In genomic region chr6:53746442-53747103, GRCh38 we compare ENCODE assay signal across 13 cellular contexts. TPM values are rescaled to one million over a fixed set of nuclear protein-coding genes. Genes with fewer than 3 reads are reported as not detected.
DNase-seq lines count a peak whose midpoint lies in the region; ATAC-seq and TF ChIP-seq lines count a peak whose summit lies in the region.
"Had no signal": no experiment of that assay in that cellular context is flagged by ENCODE, and none has a peak within 500 bp of the region (broad histone marks: within the 10 kb centered on the region; RNA-seq: fewer than 3 reads in every experiment).

No MANE protein-coding gene starts in this region.

- CTCF ChIA-PET in HCT116 (lab: Charles Lee): interaction anchor here (2.0 kb wide), 1 partner anchor 12 kb away, joined by 7 read pairs; no protein-coding TSS in a partner anchor

- ATAC-seq in HCT116 (peak; percentile 70; the same call in 1 of the 2 replicates), omental fat pad (ENCODE audit: low FRiP score) (no peak)
- no peak for ATAC-seq in stimulated activated memory B cell treated with anti-CD40 and anti-IgM and Interleukin-4, amounts not matched to agents 10 μg/mL and 1 μg/mL and 100 μg/mL, for 72 hours

- no peaks in the 10 kb centered on the region for H3K27me3 Mint-ChIP-seq in stimulated activated memory B cell treated with anti-CD40 and anti-IgM and Interleukin-4, amounts not matched to agents 10 μg/mL and 1 μg/mL and 100 μg/mL, for 72 hours

- no peak overlapping the region for H3K4me3 Mint-ChIP-seq in stimulated activated memory B cell treated with anti-CD40 and anti-IgM and Interleukin-4, amounts not matched to agents 10 μg/mL and 1 μg/mL and 100 μg/mL, for 72 hours
- H3K4me3 Mint-ChIP-seq: brain, H9 had no signal

- H3K27ac Mint-ChIP-seq in stimulated activated memory B cell treated with anti-CD40 and anti-IgM and Interleukin-4, amounts not matched to agents 10 μg/mL and 1 μg/mL and 100 μg/mL, for 72 hours: no peak overlapping the region
- H3K27ac Mint-ChIP-seq: brain, H9 had no signal

- H3K4me3 ChIP-seq in HCT116 (replicated peaks in 1 of 2; ENCODE audit: low read depth in 1 of 2, low read length in 2 of 2): no peak overlapping the region
- H3K4me3 ChIP-seq in esophagus squamous epithelium: no peak overlapping the region
- H3K4me3 ChIP-seq: pancreas had no signal

- H3K27ac ChIP-seq in 22Rv1 (peak overlapping the region; percentile 52; the same call in 1 of the 2 replicates), HCT116 (ENCODE audit: low read depth, low read length) (no peak overlapping the region), esophagus squamous epithelium (peak overlapping the region; percentile 73 to 85 (median 80))
- H3K27ac ChIP-seq: pancreas had no signal

- H3K9me3 ChIP-seq in HCT116 (ENCODE audit: control insufficient read depth in 1 of 2, insufficient read depth in 1 of 2, low read depth in 1 of 2, low read length in 2 of 2): no peaks in the 10 kb centered on the region
- no peaks in the 10 kb centered on the region for H3K9me3 ChIP-seq in esophagus squamous epithelium
- H3K9me3 ChIP-seq: pancreas had no signal

- peaks cover 3% of the 10 kb centered on the region for H3K9me3 Mint-ChIP-seq in stimulated activated memory B cell treated with anti-CD40 and anti-IgM and Interleukin-4, amounts not matched to agents 10 μg/mL and 1 μg/mL and 100 μg/mL, for 72 hours
- H3K9me3 Mint-ChIP-seq: H9 had no signal

- no peaks in the 10 kb centered on the region for H3K36me3 Mint-ChIP-seq in stimulated activated memory B cell treated with anti-CD40 and anti-IgM and Interleukin-4, amounts not matched to agents 10 μg/mL and 1 μg/mL and 100 μg/mL, for 72 hours
- H3K36me3 Mint-ChIP-seq: brain had no signal

- no peaks in the 10 kb centered on the region for H3K79me2 ChIP-seq in HCT116 (ENCODE audit: insufficient read depth, low read length)

- H3K4me2 ChIP-seq in HCT116 (ENCODE audit: low read length): peak overlapping the region; percentile 50

- RAD21 ChIA-PET in HCT116 (lab: Charles Lee; ENCODE audit: low non-redundant PET in 1 of 2, low total read pairs in 2 of 2, uncharacterized antibody in 2 of 2, unreplicated experiment in 2 of 2): no interaction called here

- H3K4me1 ChIP-seq in HCT116 (ENCODE audit: control insufficient read depth in 1 of 2, insufficient read depth in 2 of 2, low read length in 2 of 2): peaks cover 24 to 29% of the 10 kb centered on the region in 2 experiments
- H3K4me1 ChIP-seq in esophagus squamous epithelium: peaks cover 0 to 63% (median 12%) of the 10 kb centered on the region in 3 donors
- H3K4me1 ChIP-seq: pancreas had no signal

- WGBS in esophagus squamous epithelium, 2 donors: 30 to 36% methylated on average over 3 of the region's 3 CpGs

- no peaks in the 10 kb centered on the region for H3K4me1 Mint-ChIP-seq in stimulated activated memory B cell treated with anti-CD40 and anti-IgM and Interleukin-4, amounts not matched to agents 10 μg/mL and 1 μg/mL and 100 μg/mL, for 72 hours

- H3K27me3 ChIP-seq in HCT116 (ENCODE audit: insufficient read depth, low read length): no peaks in the 10 kb centered on the region
- H3K27me3 ChIP-seq in esophagus squamous epithelium: no peaks in the 10 kb centered on the region
- H3K27me3 ChIP-seq: pancreas had no signal

- POLR2A ChIA-PET in HCT116 (lab: Charles Lee): interaction anchor here (1.8 kb wide), 1 partner anchor 12 kb away, joined by 8 read pairs; no protein-coding TSS in a partner anchor

- no peaks in the 10 kb centered on the region for H3K36me3 ChIP-seq in HCT116 (ENCODE audit: control insufficient read depth in 1 of 2, insufficient read depth in 2 of 2, low read length in 2 of 2)
- no peaks in the 10 kb centered on the region for H3K36me3 ChIP-seq in esophagus squamous epithelium
- H3K36me3 ChIP-seq: pancreas had no signal

- BruUV-seq in HCT116 (replicated peaks; lab: Mats Ljungman, UMichigan): no TSS peak

- no peaks in the 10 kb centered on the region for H3K9me2 ChIP-seq in HCT116 (ENCODE audit: insufficient read depth)

- no peak for TF ChIP-seq CTCF in 22Rv1 (IDR thresholded peaks at IDR 0.05)
- no peak for TF ChIP-seq CTCF in HCT116 (IDR thresholded peaks at IDR 0.05 in 2 of 3, conservative IDR thresholded peaks at IDR 0.05 in 1 of 3; ENCODE audit: borderline replicate concordance in 1 of 3, insufficient read depth in 1 of 3, low read depth in 2 of 3, low read length in 2 of 3)
- no peak for TF ChIP-seq CTCF in esophagus squamous epithelium (IDR thresholded peaks at IDR 0.05)
- no peak for TF ChIP-seq CTCF in omental fat pad (IDR thresholded peaks at IDR 0.05)

- no peak for TF ChIP-seq RAD21 in HCT116 (IDR thresholded peaks at IDR 0.05; ENCODE audit: low read depth)

- no peak for DNase-seq in HCT116 (ENCODE audit: low read depth, low spot score)
- DNase-seq in NCI-H526 treated with DMSO at 0.1 percent for 48 hours (lab: John Stamatoyannopoulos, UW): peak; percentile 68
- no peak for DNase-seq in esophagus squamous epithelium (lab: John Stamatoyannopoulos, UW)
- no peak for DNase-seq in activated CD8-positive, alpha-beta memory T cell treated with anti-CD3 and anti-CD28 coated beads, Interleukin-2, amount 50 U/mL, for 48 hours
- DNase-seq in omental fat pad (ENCODE audit: low spot score): no peak
- no peak for DNase-seq in LoVo (ENCODE audit: low spot score)
- DNase-seq: activated naive CD4-positive, alpha-beta T cell treated with anti-CD3 and anti-CD28 coated beads, Interleukin-2, amount 50 U/mL, for 16 hours; effector memory CD4-positive, alpha-beta T cell; H9; pancreas had no signal

- H3K9ac ChIP-seq in HCT116 (ENCODE audit: low read length): no peak overlapping the region

- no peak overlapping the region for H2AFZ ChIP-seq in HCT116 (ENCODE audit: low read depth, low read length, poor library complexity, severe bottlenecking)

- TF ChIP-seq POLR2A in HCT116 (IDR thresholded peaks at IDR 0.05; ENCODE audit: borderline replicate concordance, extremely low read depth, insufficient read depth, insufficient read length) (no peak), esophagus squamous epithelium (IDR thresholded peaks at IDR 0.05) (no peak)

- H4K20me1 ChIP-seq in HCT116 (ENCODE audit: insufficient read depth): no peaks in the 10 kb centered on the region

- intact Hi-C loops in HCT116 (cut with micrococcal nuclease): loop anchor here (5.0 kb wide), 1 partner anchor 46 kb away; no protein-coding TSS in a partner anchor
- intact Hi-C loops in esophagus squamous epithelium (cut with DNase I): no loop called here

TF ChIP-seq in HCT116, 20 proteins besides CTCF, POLR2A, EP300 and RAD21:
- TF ChIP-seq CBX3 (IDR thresholded peaks at IDR 0.05; ENCODE audit: low read depth) (no peak), MAX (IDR thresholded peaks at IDR 0.05) (no peak), SIN3A (IDR thresholded peaks at IDR 0.05; ENCODE audit: low read depth) (no peak), JUND (IDR thresholded peaks at IDR 0.05) (no peak), SRF (IDR thresholded peaks at IDR 0.05; ENCODE audit: low read depth) (no peak), ELF1 (IDR thresholded peaks at IDR 0.05; ENCODE audit: borderline replicate concordance, low read depth) (no peak), YY1 (IDR thresholded peaks at IDR 0.05; ENCODE audit: extremely low read depth, insufficient replicate concordance, low read depth, low read length) (no peak), EZH2phosphoT487 (IDR thresholded peaks at IDR 0.05; ENCODE audit: borderline replicate concordance) (no peak), FOSL1 (IDR thresholded peaks at IDR 0.05; ENCODE audit: low read depth) (no peak), EZH2 (IDR thresholded peaks at IDR 0.05) (no peak), EGR1 (IDR thresholded peaks at IDR 0.05; ENCODE audit: low read depth) (no peak)
- TF ChIP-seq, protein P1, sequence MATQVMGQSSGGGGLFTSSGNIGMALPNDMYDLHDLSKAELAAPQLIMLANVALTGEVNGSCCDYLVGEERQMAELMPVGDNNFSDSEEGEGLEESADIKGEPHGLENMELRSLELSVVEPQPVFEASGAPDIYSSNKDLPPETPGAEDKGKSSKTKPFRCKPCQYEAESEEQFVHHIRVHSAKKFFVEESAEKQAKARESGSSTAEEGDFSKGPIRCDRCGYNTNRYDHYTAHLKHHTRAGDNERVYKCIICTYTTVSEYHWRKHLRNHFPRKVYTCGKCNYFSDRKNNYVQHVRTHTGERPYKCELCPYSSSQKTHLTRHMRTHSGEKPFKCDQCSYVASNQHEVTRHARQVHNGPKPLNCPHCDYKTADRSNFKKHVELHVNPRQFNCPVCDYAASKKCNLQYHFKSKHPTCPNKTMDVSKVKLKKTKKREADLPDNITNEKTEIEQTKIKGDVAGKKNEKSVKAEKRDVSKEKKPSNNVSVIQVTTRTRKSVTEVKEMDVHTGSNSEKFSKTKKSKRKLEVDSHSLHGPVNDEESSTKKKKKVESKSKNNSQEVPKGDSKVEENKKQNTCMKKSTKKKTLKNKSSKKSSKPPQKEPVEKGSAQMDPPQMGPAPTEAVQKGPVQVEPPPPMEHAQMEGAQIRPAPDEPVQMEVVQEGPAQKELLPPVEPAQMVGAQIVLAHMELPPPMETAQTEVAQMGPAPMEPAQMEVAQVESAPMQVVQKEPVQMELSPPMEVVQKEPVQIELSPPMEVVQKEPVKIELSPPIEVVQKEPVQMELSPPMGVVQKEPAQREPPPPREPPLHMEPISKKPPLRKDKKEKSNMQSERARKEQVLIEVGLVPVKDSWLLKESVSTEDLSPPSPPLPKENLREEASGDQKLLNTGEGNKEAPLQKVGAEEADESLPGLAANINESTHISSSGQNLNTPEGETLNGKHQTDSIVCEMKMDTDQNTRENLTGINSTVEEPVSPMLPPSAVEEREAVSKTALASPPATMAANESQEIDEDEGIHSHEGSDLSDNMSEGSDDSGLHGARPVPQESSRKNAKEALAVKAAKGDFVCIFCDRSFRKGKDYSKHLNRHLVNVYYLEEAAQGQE (IDR thresholded peaks at IDR 0.05; ENCODE audit: low read depth): no peak

RNA-seq across cellular contexts. Expression of gene LRRC1, which starts 48.2 kb away (rescaled TPM):
- total RNA-seq in HCT116 (2021; ENCODE audit: unreplicated experiment) (19.8 TPM), esophagus squamous epithelium (10 to 100 TPM; 23.2 to 38.5 (median 28.3) TPM), omental fat pad (10 to 100 TPM; 10.7 to 13.5 (median 13.0) TPM)
- 10.9 and 11.9 TPM in 2 replicates for polyA plus RNA-seq in HCT116 (2012)
